Comparison of ENCODE assay signal across 18 cellular contexts in genomic region chr20:63194007-63194820, GRCh38. TPM values are rescaled to one million over a fixed set of nuclear protein-coding genes. Genes with fewer than 3 reads are reported as not detected.
DNase-seq lines count a peak whose midpoint lies in the region; ATAC-seq and TF ChIP-seq lines count a peak whose summit lies in the region.
"Had no signal": no experiment of that assay in that cellular context is flagged by ENCODE, and none has a peak within 500 bp of the region (broad histone marks: within the 10 kb centered on the region; RNA-seq: fewer than 3 reads in every experiment).

No MANE protein-coding gene starts in this region.

- H3K9me3 ChIP-seq in Caco-2 (no peaks in the 10 kb centered on the region), HEK293 (ENCODE audit: control insufficient read depth, insufficient read depth, low read depth, low read length) (no peaks in the 10 kb centered on the region), endodermal cell (ENCODE audit: control insufficient read depth, low read length) (no peaks in the 10 kb centered on the region), osteoblast (ENCODE audit: low read depth, low read length) (no peaks in the 10 kb centered on the region), trophoblast cell (ENCODE audit: insufficient read depth, low read depth, low read length) (no peaks in the 10 kb centered on the region)

- no peak overlapping the region for H2BK5ac ChIP-seq in trophoblast cell (ENCODE audit: low read depth, low read length, poor library complexity)

- H4K8ac ChIP-seq in trophoblast cell (ENCODE audit: low read depth, low read length): no peak overlapping the region

- H4K91ac ChIP-seq in trophoblast cell (ENCODE audit: low read depth, low read length): no peak overlapping the region

- no peak overlapping the region for H3K14ac ChIP-seq in trophoblast cell (ENCODE audit: low read length)

- no peak overlapping the region for H4K12ac ChIP-seq in trophoblast cell (ENCODE audit: low read depth, low read length)

- H2AFZ ChIP-seq in osteoblast (ENCODE audit: low read length) (no peak overlapping the region), trophoblast cell (ENCODE audit: insufficient read depth, low read length, poor library complexity) (no peak overlapping the region)

- H3K79me2 ChIP-seq in osteoblast (ENCODE audit: insufficient read depth, low read length) (peaks cover 36% of the 10 kb centered on the region), trophoblast cell (ENCODE audit: control insufficient read depth, insufficient read depth, low read length, poor library complexity) (peaks cover 3% of the 10 kb centered on the region)

- BruUV-seq in Caco-2 (replicated peaks; lab: Mats Ljungman, UMichigan): no TSS peak

- H3K36me3 Mint-ChIP-seq in Caco-2 (ENCODE audit: insufficient read depth, unreplicated experiment) (peaks cover 71% of the 10 kb centered on the region), endodermal cell (ENCODE audit: low read depth) (peaks cover 44% of the 10 kb centered on the region)
- H3K36me3 Mint-ChIP-seq in stimulated activated naive B cell treated with anti-CD40 and anti-IgM and Interleukin-4, amounts not matched to agents 10 μg/mL and 1 μg/mL and 100 μg/mL, for 72 hours: peaks cover 26 to 44% of the 10 kb centered on the region in 2 donors

- no peaks in the 10 kb centered on the region for H3K79me1 ChIP-seq in trophoblast cell (ENCODE audit: low read length)

- H3K27me3 Mint-ChIP-seq in Caco-2 (ENCODE audit: insufficient read depth, unreplicated experiment) (no peaks in the 10 kb centered on the region), endodermal cell (ENCODE audit: insufficient read depth) (no peaks in the 10 kb centered on the region)
- no peaks in the 10 kb centered on the region for H3K27me3 Mint-ChIP-seq in stimulated activated naive B cell treated with anti-CD40 and anti-IgM and Interleukin-4, amounts not matched to agents 10 μg/mL and 1 μg/mL and 100 μg/mL, for 72 hours

- H3K27me3 ChIP-seq in Caco-2 (replicated peaks; ENCODE audit: control insufficient read depth, insufficient read depth, low read length) (no peaks in the 10 kb centered on the region), endodermal cell (ENCODE audit: control insufficient read depth, insufficient read depth, low read length, poor library complexity, severe bottlenecking) (no peaks in the 10 kb centered on the region), osteoblast (ENCODE audit: insufficient read depth, low read length) (no peaks in the 10 kb centered on the region), trophoblast cell (ENCODE audit: insufficient read depth, low read length) (no peaks in the 10 kb centered on the region)

- 91 to 94% methylated on average over 14 of the region's 14 CpGs for WGBS in endodermal cell (ENCODE audit: insufficient coverage in 1 of 2, insufficient read length in 1 of 2), 2 experiments
- WGBS in trophoblast cell (ENCODE audit: extremely low coverage, insufficient coverage, insufficient read length): no CpG with 5 or more reads among the region's 14 CpGs

- DNase-seq in Caco-2: no peak
- no peak for DNase-seq in endodermal cell
- DNase-seq in osteoblast (ENCODE audit: insufficient read length, low spot score, missing footprints): peak; percentile 55
- no peak for DNase-seq in stimulated activated naive B cell treated with anti-CD40 and anti-IgM and Interleukin-4, amounts not matched to agents 10 μg/mL and 1 μg/mL and 100 μg/mL, for 72 hours
- DNase-seq in substantia nigra (lab: John Stamatoyannopoulos, UW): no peak
- DNase-seq in trophoblast cell: no peak
- DNase-seq: HCEC 1CT, NCI-H1048, NCI-H1436 treated with DMSO at 0.1 percent for 48 hours, NCI-H2081, NCI-H524, SHP77 had no signal

- ATAC-seq in stimulated activated naive B cell treated with anti-CD40 and anti-IgM and Interleukin-4, amounts not matched to agents 10 μg/mL and 1 μg/mL and 100 μg/mL, for 72 hours (replicated peaks): no peak
- ATAC-seq: Panc1 had no signal

- H3K18ac ChIP-seq in trophoblast cell (ENCODE audit: low read length): no peak overlapping the region

- no peak overlapping the region for H3K23ac ChIP-seq in trophoblast cell (ENCODE audit: low read length)

- H3K4me1 Mint-ChIP-seq in Caco-2 (ENCODE audit: low read depth, unreplicated experiment): peaks cover 41% of the 10 kb centered on the region
- H3K4me1 Mint-ChIP-seq in endodermal cell: peaks cover 7% of the 10 kb centered on the region
- H3K4me1 Mint-ChIP-seq in stimulated activated naive B cell treated with anti-CD40 and anti-IgM and Interleukin-4, amounts not matched to agents 10 μg/mL and 1 μg/mL and 100 μg/mL, for 72 hours: peaks cover 7 to 25% of the 10 kb centered on the region in 2 donors
- H3K4me1 Mint-ChIP-seq: CD14-positive monocyte had no signal

- no peak overlapping the region for H2AK5ac ChIP-seq in trophoblast cell (ENCODE audit: low read length)

- CTCF ChIA-PET in Caco-2 (lab: Charles Lee) (interaction anchor here (1.1 kb wide), 1 partner anchor 138 kb away, joined by 4 read pairs; no protein-coding TSS in a partner anchor), HEK293 (lab: Yijun Ruan, JAX) (no interaction called here)

- H3K9ac ChIP-seq in endodermal cell (ENCODE audit: extremely low read depth, low read length, poor library complexity, severe bottlenecking) (no peak overlapping the region), trophoblast cell (ENCODE audit: low read length) (no peak overlapping the region)
- H3K9ac ChIP-seq: KMS-11 had no signal

- H3K27ac Mint-ChIP-seq in Caco-2 (ENCODE audit: unreplicated experiment) (no peak overlapping the region), endodermal cell (peak overlapping the region; percentile 70)
- no peak overlapping the region for H3K27ac Mint-ChIP-seq in stimulated activated naive B cell treated with anti-CD40 and anti-IgM and Interleukin-4, amounts not matched to agents 10 μg/mL and 1 μg/mL and 100 μg/mL, for 72 hours
- H3K27ac Mint-ChIP-seq: CD14-positive monocyte had no signal

- H2BK120ac ChIP-seq in trophoblast cell (ENCODE audit: insufficient read depth, low read length, poor library complexity): no peak overlapping the region

- H3K27ac ChIP-seq in HEK293 (ENCODE audit: extremely low read depth, low read depth, low read length) (no peak overlapping the region), endodermal cell (ENCODE audit: low read depth, low read length) (no peak overlapping the region), osteoblast (ENCODE audit: low read depth, low read length) (no peak overlapping the region), substantia nigra (ENCODE audit: low read depth, low read length, poor library complexity, severe bottlenecking) (no peak overlapping the region), trophoblast cell (ENCODE audit: low read depth, low read length) (no peak overlapping the region)
- H3K27ac ChIP-seq: KMS-11 had no signal

- H3K9me3 Mint-ChIP-seq in Caco-2 (ENCODE audit: unreplicated experiment): no peaks in the 10 kb centered on the region
- H3K9me3 Mint-ChIP-seq in endodermal cell: no peaks in the 10 kb centered on the region
- no peaks in the 10 kb centered on the region for H3K9me3 Mint-ChIP-seq in stimulated activated naive B cell treated with anti-CD40 and anti-IgM and Interleukin-4, amounts not matched to agents 10 μg/mL and 1 μg/mL and 100 μg/mL, for 72 hours

- intact Hi-C loops in Caco-2 (cut with micrococcal nuclease; ENCODE audit: unreplicated experiment): no loop called here

- H3K4me3 ChIP-seq in Caco-2 (ENCODE audit: low read depth, low read length): no peak overlapping the region
- no peak overlapping the region for H3K4me3 ChIP-seq in HEK293 (ENCODE audit: low read depth, low read length)
- H3K4me3 ChIP-seq in endodermal cell (ENCODE audit: low read length): no peak overlapping the region
- no peak overlapping the region for H3K4me3 ChIP-seq in osteoblast (ENCODE audit: insufficient read depth, low read length)
- H3K4me3 ChIP-seq in trophoblast cell (ENCODE audit: low read depth, low read length): no peak overlapping the region

- no peak overlapping the region for H3K4ac ChIP-seq in trophoblast cell (ENCODE audit: low read depth, low read length)

- H2BK12ac ChIP-seq in trophoblast cell (ENCODE audit: low read length): no peak overlapping the region

- peak overlapping the region; percentile 10 for H3K4me3 Mint-ChIP-seq in Caco-2 (ENCODE audit: unreplicated experiment)
- no peak overlapping the region for H3K4me3 Mint-ChIP-seq in endodermal cell
- no peak overlapping the region for H3K4me3 Mint-ChIP-seq in stimulated activated naive B cell treated with anti-CD40 and anti-IgM and Interleukin-4, amounts not matched to agents 10 μg/mL and 1 μg/mL and 100 μg/mL, for 72 hours
- H3K4me3 Mint-ChIP-seq: CD14-positive monocyte had no signal

- H4K20me1 ChIP-seq in osteoblast (ENCODE audit: insufficient read depth, low read length): peaks cover 45% of the 10 kb centered on the region

- H3K4me1 ChIP-seq in Caco-2: 0 out of 2 replicates have a peak, but pooled peaks cover 16% of the 10 kb centered on the region
- no peaks in the 10 kb centered on the region; the same call in 1 of the 2 replicates for H3K4me1 ChIP-seq in HEK293 (ENCODE audit: control insufficient read depth, insufficient read depth, low read length)
- H3K4me1 ChIP-seq in endodermal cell (ENCODE audit: control insufficient read depth, insufficient read depth, low read length): no peaks in the 10 kb centered on the region
- H3K4me1 ChIP-seq in osteoblast (ENCODE audit: insufficient read depth, low read length): no peaks in the 10 kb centered on the region
- H3K4me1 ChIP-seq in trophoblast cell (ENCODE audit: control insufficient read depth in 1 of 2, insufficient read depth in 2 of 2, low read length in 2 of 2): no peaks in the 10 kb centered on the region

- POLR2A ChIA-PET in Caco-2 (lab: Charles Lee): interaction anchor here (1.2 kb wide), 1 partner anchor 10 kb away, joined by 3 read pairs; no protein-coding TSS in a partner anchor
- POLR2A ChIA-PET in HEK293 (lab: Yijun Ruan, JAX): no interaction called here

- H3K36me3 ChIP-seq in Caco-2 (ENCODE audit: control insufficient read depth, insufficient read depth, low read length) (peaks cover 4% of the 10 kb centered on the region), HEK293 (ENCODE audit: control insufficient read depth in 2 of 2, insufficient read depth in 1 of 2, low read length in 2 of 2) (peaks cover 7 to 35% of the 10 kb centered on the region in 2 experiments; a peak in 2 of 3 replicates), endodermal cell (ENCODE audit: control insufficient read depth, insufficient read depth, low read length) (peaks cover 51% of the 10 kb centered on the region), osteoblast (ENCODE audit: insufficient read depth, low read length) (peaks cover 16% of the 10 kb centered on the region), trophoblast cell (ENCODE audit: control insufficient read depth in 1 of 2, insufficient read depth in 2 of 2, low read length in 2 of 2) (peaks cover 21 to 29% of the 10 kb centered on the region in 2 experiments)

- TF ChIP-seq CTCF in Caco-2 (IDR thresholded peaks at IDR 0.05; ENCODE audit: insufficient read depth in 1 of 2, low read depth in 1 of 2, low read length in 1 of 2, severe bottlenecking in 1 of 2, unreplicated experiment in 1 of 2) (no peak), HEK293 (tag by site-specific recombination; IDR thresholded peaks at IDR 0.05) (no peak), endodermal cell (conservative IDR thresholded peaks at IDR 0.05) (no peak), osteoblast (IDR thresholded peaks at IDR 0.05; ENCODE audit: extremely low read depth, low read depth, low read length) (no peak)

- no peak overlapping the region for H3K4me2 ChIP-seq in osteoblast (ENCODE audit: insufficient read depth, low read length)
- H3K4me2 ChIP-seq in trophoblast cell (ENCODE audit: low read length): no peak overlapping the region
- H3K4me2 ChIP-seq: KMS-11 had no signal

RNA-seq across cellular contexts. Expression of gene YTHDF1, which starts 21.7 kb away (rescaled TPM):
- total RNA-seq in Caco-2 (2022): 184 and 196 TPM in 2 replicates
- total RNA-seq in endodermal cell: 10 to 100 TPM; 64.9 to 73.2 TPM
- polyA plus RNA-seq in endodermal cell (2013, experiment 1 of 2): 43.0 TPM
- polyA plus RNA-seq in endodermal cell (2013, experiment 2 of 2): 41.6 TPM
- 23.9 and 26.8 TPM in 2 replicates for total RNA-seq in osteoblast
- polyA plus RNA-seq in trophoblast cell (2013): 89.1 and 94.0 TPM in 2 replicates

RNA-seq across cellular contexts. Expression of gene BIRC7, which starts 41.5 kb away (rescaled TPM):
- 0.42 and 0.54 TPM in 2 replicates for total RNA-seq in Caco-2 (2022)
- not detected for total RNA-seq in endodermal cell
- 0.28 TPM for polyA plus RNA-seq in endodermal cell (2013, experiment 1 of 2)
- 0.21 TPM for polyA plus RNA-seq in endodermal cell (2013, experiment 2 of 2)
- under 0.01 and 0.29 TPM in 2 replicates for total RNA-seq in osteoblast
- 12.8 and 14.9 TPM in 2 replicates for polyA plus RNA-seq in trophoblast cell (2013)
- total RNA-seq: A673, MCF 10A had no signal
- polyA plus RNA-seq: CD14-positive monocyte had no signal
